Comparison of ENCODE assay signal across 8 cellular contexts in genomic region chr11:61814242-61814957, GRCh38. TPM values are rescaled to one million over a fixed set of nuclear protein-coding genes. Genes with fewer than 3 reads are reported as not detected.
DNase-seq lines count a peak whose midpoint lies in the region; ATAC-seq and TF ChIP-seq lines count a peak whose summit lies in the region.

No MANE protein-coding gene starts in this region.

- peak overlapping the region; percentile 73 for H3K27ac ChIP-seq in OCI-LY1 (ENCODE audit: low read depth, low read length, poor library complexity, severe bottlenecking)
- H3K27ac ChIP-seq in upper lobe of right lung: peak overlapping the region; percentile 97

- H3F3A ChIP-seq in OCI-LY1 (ENCODE audit: insufficient read depth, low read length): no peaks in the 10 kb centered on the region

- no peak overlapping the region for H3K27ac Mint-ChIP-seq in memory B cell

- peaks cover 19% of the 10 kb centered on the region for H3K4me1 ChIP-seq in OCI-LY1 (ENCODE audit: insufficient read depth, low read length, severe bottlenecking)
- no peaks in the 10 kb centered on the region for H3K4me1 ChIP-seq in upper lobe of right lung

- H3K4me3 ChIP-seq in OCI-LY1 (ENCODE audit: low read depth, low read length, poor library complexity, severe bottlenecking) (peak overlapping the region; percentile 70), choroid plexus epithelial cell (ENCODE audit: low read depth, low read length) (peak overlapping the region; percentile 86), upper lobe of right lung (peak overlapping the region; percentile 70)

- peak overlapping the region; percentile 91 for H3K4me2 ChIP-seq in OCI-LY1 (ENCODE audit: low read length)

- H3K36me3 Mint-ChIP-seq in memory B cell: no peaks in the 10 kb centered on the region

- H3K9me2 ChIP-seq in OCI-LY1 (ENCODE audit: low read depth, low read length): no peaks in the 10 kb centered on the region

- H3K4me3 Mint-ChIP-seq in memory B cell: peak overlapping the region; percentile 82

- no peaks in the 10 kb centered on the region for H3K79me2 ChIP-seq in OCI-LY1 (ENCODE audit: insufficient read depth, low read length)

- H3K27me3 ChIP-seq in OCI-LY1 (ENCODE audit: insufficient read depth, low read length) (no peaks in the 10 kb centered on the region), upper lobe of right lung (no peaks in the 10 kb centered on the region)

- peaks cover 16% of the 10 kb centered on the region for H3K4me1 Mint-ChIP-seq in memory B cell

- H3K36me3 ChIP-seq in OCI-LY1 (ENCODE audit: insufficient read depth, low read length) (peaks cover 30% of the 10 kb centered on the region), upper lobe of right lung (peaks cover 37% of the 10 kb centered on the region)

- no peak for ATAC-seq in memory B cell (ENCODE audit: low read depth)
- no peak for ATAC-seq in upper lobe of right lung
- no peak for ATAC-seq in GM18519 (IDR thresholded peaks at IDR 0.05; ENCODE audit: low FRiP score, unreplicated experiment)

- peak; percentile 39 for DNase-seq in activated CD4-positive, alpha-beta T cell treated with anti-CD3 and anti-CD28 coated beads for 48 hours
- DNase-seq in activated CD4-positive, alpha-beta T cell treated with anti-CD3 and anti-CD28 coated beads, Interleukin-2, amount 50 U/mL, for 4 hours: no peak
- DNase-seq in choroid plexus epithelial cell (ENCODE audit: low read depth): peak; percentile 67
- no peak for DNase-seq in memory B cell (ENCODE audit: low spot score in 2 of 2)
- DNase-seq in upper lobe of right lung: no peak
- DNase-seq in D341Med (ENCODE audit: low spot score): no peak

- peaks cover 19% of the 10 kb centered on the region for H3K27me3 Mint-ChIP-seq in memory B cell

- intact Hi-C loops in upper lobe of right lung (cut with DNase I): no loop called here

- no peaks in the 10 kb centered on the region for H4K20me1 ChIP-seq in OCI-LY1 (ENCODE audit: insufficient read depth, low read length)

- TF ChIP-seq CTCF in OCI-LY1 (IDR thresholded peaks at IDR 0.05; ENCODE audit: low read length): no peak
- no peak for TF ChIP-seq CTCF in choroid plexus epithelial cell (conservative IDR thresholded peaks at IDR 0.05; ENCODE audit: low read depth, low read length)
- no peak for TF ChIP-seq CTCF in upper lobe of right lung (IDR thresholded peaks at IDR 0.05)

- no peak overlapping the region for H2AFZ ChIP-seq in OCI-LY1 (ENCODE audit: low read length)

- H3K9me3 ChIP-seq in OCI-LY1 (ENCODE audit: low read length) (no peaks in the 10 kb centered on the region), upper lobe of right lung (no peaks in the 10 kb centered on the region)

- peak overlapping the region; percentile 78; the same call in 1 of the 2 replicates for H3K9ac ChIP-seq in OCI-LY1 (ENCODE audit: low read length)

- no peaks in the 10 kb centered on the region for H3K9me3 Mint-ChIP-seq in memory B cell

RNA-seq across cellular contexts. Expression of gene FADS1, which starts 2.4 kb away (rescaled TPM):
- 68.0 TPM for total RNA-seq in upper lobe of right lung

RNA-seq across cellular contexts. Expression of gene FADS2, which starts 13.7 kb away (rescaled TPM):
- total RNA-seq in upper lobe of right lung: 75.1 TPM

RNA-seq across cellular contexts. Expression of gene FEN1, which starts 21.7 kb away (rescaled TPM):
- total RNA-seq in upper lobe of right lung: 4.9 TPM

RNA-seq across cellular contexts. Expression of gene TMEM258, which starts 22.0 kb away (rescaled TPM):
- total RNA-seq in upper lobe of right lung: 94.0 TPM

Comparison
In these comparisons a context has a peak if more than half of its experiments do, and no peak if none do; other contexts are left out.
1. DNase-seq: peak in activated CD4-positive, alpha-beta T cell treated with anti-CD3 and anti-CD28 coated beads for 48 hours (single experiment) and choroid plexus epithelial cell (single experiment); none in activated CD4-positive, alpha-beta T cell treated with anti-CD3 and anti-CD28 coated beads, Interleukin-2, amount 50 U/mL, for 4 hours (0 of 2), memory B cell (0 of 2), upper lobe of right lung (single experiment) and D341Med (single experiment).
2. Peak in every context shown above with its lines, with median percentiles within 50 percentile points of each other: H3K4me3 ChIP-seq.